ENCODE assay signal across 9 cellular contexts in genomic region chr19:47176627-47177090, GRCh38. TPM values are rescaled to one million over a fixed set of nuclear protein-coding genes. Genes with fewer than 3 reads are reported as not detected.
A peak's percentile ranks its signal among the peaks of the same experiment; 100 is the strongest.
DNase-seq lines count a peak whose midpoint lies in the region; ATAC-seq lines count a peak whose summit lies in the region.
"Had no signal": no experiment of that assay in that cellular context is flagged by ENCODE, and none has a peak within 500 bp of the region (broad histone marks: within the 10 kb centered on the region; RNA-seq: fewer than 3 reads in every experiment).

No MANE protein-coding gene starts in this region.

- H3K36me3 ChIP-seq in BLaER1 treated with 17β-estradiol and CSF1 and Interleukin-3, amounts not matched to agents 10 nM and 100 nM: peaks cover 80 to 100% (median 93%) of the 10 kb centered on the region in 11 experiments
- H3K36me3 ChIP-seq in trophoblast cell (ENCODE audit: control insufficient read depth in 1 of 2, insufficient read depth in 2 of 2, low read length in 2 of 2): peaks cover 21 to 37% of the 10 kb centered on the region in 2 experiments

- H4K8ac ChIP-seq in trophoblast cell (ENCODE audit: low read depth, low read length): no peak overlapping the region

- ATAC-seq in GM19035 (IDR thresholded peaks at IDR 0.05; ENCODE audit: unreplicated experiment): no peak
- ATAC-seq in HG03108 (IDR thresholded peaks at IDR 0.05; ENCODE audit: unreplicated experiment): no peak
- ATAC-seq: Panc1 had no signal

- peaks cover 6 to 60% (median 25%) of the 10 kb centered on the region in 11 experiments; a peak in 19 of 22 replicates for H4K20me1 ChIP-seq in BLaER1 treated with 17β-estradiol and CSF1 and Interleukin-3, amounts not matched to agents 10 nM and 100 nM

- no peak overlapping the region for H2AFZ ChIP-seq in trophoblast cell (ENCODE audit: insufficient read depth, low read length, poor library complexity)

- H2AK5ac ChIP-seq in trophoblast cell (ENCODE audit: low read length): no peak overlapping the region

- no peak overlapping the region for H2BK5ac ChIP-seq in trophoblast cell (ENCODE audit: low read depth, low read length, poor library complexity)

- H2BK12ac ChIP-seq in trophoblast cell (ENCODE audit: low read length): no peak overlapping the region

- no peak overlapping the region for H3K18ac ChIP-seq in trophoblast cell (ENCODE audit: low read length)

- H3K9me3 ChIP-seq in BLaER1 treated with 17β-estradiol and CSF1 and Interleukin-3, amounts not matched to agents 10 nM and 100 nM (replicated peaks in 1 of 11): no peaks in the 10 kb centered on the region
- no peaks in the 10 kb centered on the region for H3K9me3 ChIP-seq in trophoblast cell (ENCODE audit: insufficient read depth, low read depth, low read length)

- DNase-seq in T-helper 22 cell (ENCODE audit: low read depth) (peak; percentile 33), dermis microvascular lymphatic vessel endothelial cell (ENCODE audit: low read depth in 2 of 2) (peak; percentile 94 to 99), trophoblast cell (peak; percentile 80 to 84), NCI-H526 (lab: John Stamatoyannopoulos, UW) (no peak), D341Med (ENCODE audit: low spot score) (no peak)

- H3K79me1 ChIP-seq in trophoblast cell (ENCODE audit: low read length): no peaks in the 10 kb centered on the region

- H3K9ac ChIP-seq in BLaER1 treated with 17β-estradiol and CSF1 and Interleukin-3, amounts not matched to agents 10 nM and 100 nM: peak overlapping the region in 8 of 11 experiments; percentile 41 to 67 (median 60); a peak in 16 of 22 replicates
- H3K9ac ChIP-seq in trophoblast cell (ENCODE audit: low read length): no peak overlapping the region

- H3K79me2 ChIP-seq in trophoblast cell (ENCODE audit: control insufficient read depth, insufficient read depth, low read length, poor library complexity): no peaks in the 10 kb centered on the region

- peak overlapping the region in 10 of 11 experiments; percentile 9 to 84 (median 74); a peak in 20 of 22 replicates for H3K27ac ChIP-seq in BLaER1 treated with 17β-estradiol and CSF1 and Interleukin-3, amounts not matched to agents 10 nM and 100 nM
- no peak overlapping the region for H3K27ac ChIP-seq in trophoblast cell (ENCODE audit: low read depth, low read length)

- H2BK120ac ChIP-seq in trophoblast cell (ENCODE audit: insufficient read depth, low read length, poor library complexity): no peak overlapping the region

- no peaks in the 10 kb centered on the region for H3K27me3 ChIP-seq in BLaER1 treated with 17β-estradiol and CSF1 and Interleukin-3, amounts not matched to agents 10 nM and 100 nM
- H3K27me3 ChIP-seq in trophoblast cell (ENCODE audit: insufficient read depth, low read length): no peaks in the 10 kb centered on the region

- no peak overlapping the region for H4K91ac ChIP-seq in trophoblast cell (ENCODE audit: low read depth, low read length)

- H3K4ac ChIP-seq in trophoblast cell (ENCODE audit: low read depth, low read length): no peak overlapping the region

- H3K4me1 ChIP-seq in BLaER1 treated with 17β-estradiol and CSF1 and Interleukin-3, amounts not matched to agents 10 nM and 100 nM: peaks cover 21 to 47% (median 34%) of the 10 kb centered on the region in 10 experiments
- H3K4me1 ChIP-seq in trophoblast cell (ENCODE audit: control insufficient read depth in 1 of 2, insufficient read depth in 2 of 2, low read length in 2 of 2): peaks cover 0 to 3% of the 10 kb centered on the region in 2 experiments

- WGBS in trophoblast cell (ENCODE audit: extremely low coverage, insufficient coverage, insufficient read length): no CpG with 5 or more reads among the region's 5 CpGs

- H3K4me3 ChIP-seq in BLaER1 treated with 17β-estradiol and CSF1 and Interleukin-3, amounts not matched to agents 10 nM and 100 nM: peak overlapping the region in 4 of 10 experiments; percentile 18 to 40 (median 25); a peak in 4 of 20 replicates
- no peak overlapping the region for H3K4me3 ChIP-seq in trophoblast cell (ENCODE audit: low read depth, low read length)

- H3K23ac ChIP-seq in trophoblast cell (ENCODE audit: low read length): no peak overlapping the region

- peak overlapping the region; percentile 66 to 86 (median 81) for H3K4me2 ChIP-seq in BLaER1 treated with 17β-estradiol and CSF1 and Interleukin-3, amounts not matched to agents 10 nM and 100 nM
- H3K4me2 ChIP-seq in trophoblast cell (ENCODE audit: low read length): no peak overlapping the region

- H3K14ac ChIP-seq in trophoblast cell (ENCODE audit: low read length): no peak overlapping the region

- H4K12ac ChIP-seq in trophoblast cell (ENCODE audit: low read depth, low read length): no peak overlapping the region

RNA-seq across cellular contexts. Expression of gene SAE1, which starts 46.0 kb away (rescaled TPM):
- total RNA-seq in dermis microvascular lymphatic vessel endothelial cell: 139 and 164 TPM in 2 replicates
- polyA plus RNA-seq in trophoblast cell (2013): 152 and 161 TPM in 2 replicates

RNA-seq across cellular contexts. Expression of gene BBC3, which starts 54.3 kb away (rescaled TPM):
- total RNA-seq in dermis microvascular lymphatic vessel endothelial cell: 15.0 and 17.3 TPM in 2 replicates
- 11.7 and 11.8 TPM in 2 replicates for polyA plus RNA-seq in trophoblast cell (2013)

Comparison
In these comparisons a context has a peak if more than half of its experiments do, and no peak if none do; other contexts are left out.
1. DNase-seq: peak in T-helper 22 cell (single experiment), dermis microvascular lymphatic vessel endothelial cell (2 of 2) and trophoblast cell (2 of 2); none in NCI-H526 (0 of 2) and D341Med (single experiment).